10 cellular contexts compared by ENCODE assay signal in genomic region chr7:51121945-51122425, GRCh38.
DNase-seq lines count a peak whose midpoint lies in the region; ATAC-seq and TF ChIP-seq lines count a peak whose summit lies in the region.
"Had no signal": no experiment of that assay in that cellular context is flagged by ENCODE, and none has a peak within 500 bp of the region (broad histone marks: within the 10 kb centered on the region; RNA-seq: fewer than 3 reads in every experiment).

No MANE protein-coding gene starts in this region.

- DNase-seq in SK-N-SH (no peak), SHP77 (lab: John Stamatoyannopoulos, UW) (peak; percentile 36 to 82), psoas muscle (no peak), ecto neural progenitor cell (ENCODE audit: low spot score) (no peak)
- no peak for DNase-seq in effector CD4-positive, alpha-beta T cell

- H3K9me2 ChIP-seq in SK-N-SH: no peaks in the 10 kb centered on the region

- no peaks in the 10 kb centered on the region for H3K4me1 ChIP-seq in SK-N-SH (ENCODE audit: control insufficient read depth in 1 of 2, insufficient read depth in 2 of 2, low read depth in 1 of 2, low read length in 1 of 2)
- peaks cover 0 to 16% (median 0%) of the 10 kb centered on the region in 3 donors for H3K4me1 ChIP-seq in gastroesophageal sphincter
- H3K4me1 ChIP-seq in psoas muscle: peaks cover 13% of the 10 kb centered on the region

- peak overlapping the region; percentile 46 for H3K4me2 ChIP-seq in SK-N-SH

- no peaks in the 10 kb centered on the region for H3K36me3 ChIP-seq in SK-N-SH (replicated peaks in 1 of 2; ENCODE audit: control insufficient read depth in 1 of 2, insufficient read depth in 2 of 2, low read length in 1 of 2)
- H3K36me3 ChIP-seq in gastroesophageal sphincter: no peaks in the 10 kb centered on the region
- H3K36me3 ChIP-seq in psoas muscle (ENCODE audit: insufficient read depth in 1 of 2, low read depth in 1 of 2): no peaks in the 10 kb centered on the region

- 12% methylated on average over 8 of the region's 8 CpGs for WGBS in SK-N-SH (ENCODE audit: low lambda C conversion rate)
- 9 to 27% methylated on average over 3 to 7 of the region's 8 CpGs for WGBS in gastroesophageal sphincter (ENCODE audit: low coverage in 1 of 2), 2 donors
- WGBS in psoas muscle, 3 donors: 32 to 41% (median 37%) methylated on average over 8 of the region's 8 CpGs

- no peak for TF ChIP-seq CTCF in SK-N-SH (IDR thresholded peaks at IDR 0.05)
- no peak for TF ChIP-seq CTCF in gastroesophageal sphincter (IDR thresholded peaks at IDR 0.05)
- TF ChIP-seq CTCF in psoas muscle (IDR thresholded peaks at IDR 0.05): no peak

- TF ChIP-seq RAD21 in SK-N-SH (IDR thresholded peaks at IDR 0.05; ENCODE audit: low read length): no peak

- peaks cover 7% of the 10 kb centered on the region for H3F3A ChIP-seq in SK-N-SH (replicated peaks; ENCODE audit: insufficient read depth)

- intact Hi-C loops in psoas muscle (cut with DNase I): loop anchor here in 1 of 2 donors (10.0 kb wide), 1 partner anchor 327 kb away; no protein-coding TSS in a partner anchor

- no peaks in the 10 kb centered on the region for H3K79me2 ChIP-seq in SK-N-SH (ENCODE audit: insufficient read depth)

- TF ChIP-seq EP300 in SK-N-SH (IDR thresholded peaks at IDR 0.05; ENCODE audit: borderline replicate concordance in 1 of 2, low read depth in 1 of 2, low read length in 1 of 2) (no peak), gastroesophageal sphincter (IDR thresholded peaks at IDR 0.05) (no peak)

- H3K27ac ChIP-seq in SK-N-SH (ENCODE audit: low read depth in 2 of 2, low read length in 1 of 2): no peak overlapping the region
- H3K27ac ChIP-seq in gastroesophageal sphincter: peak overlapping the region in 1 of 4 donors; percentile 14
- peak overlapping the region; percentile 36 for H3K27ac ChIP-seq in psoas muscle
- H3K27ac ChIP-seq: RWPE1 had no signal

- no peak for TF ChIP-seq POLR2A in gastroesophageal sphincter (IDR thresholded peaks at IDR 0.05)

- H3K9ac ChIP-seq in SK-N-SH: no peak overlapping the region

- CTCF ChIA-PET in SK-N-SH (lab: Yijun Ruan, JAX): interaction anchor here (0.6 to 1.1 kb wide), 2 partner anchors 21 to 246 kb away, joined by 3 read pairs; no protein-coding TSS in a partner anchor

- H3K4me3 ChIP-seq in SK-N-SH (ENCODE audit: low read depth in 2 of 2, low read length in 1 of 2) (peak overlapping the region in 1 of 2 experiments; percentile 13; a peak in 1 of 4 replicates), gastroesophageal sphincter (no peak overlapping the region), psoas muscle (no peak overlapping the region)

- H2AFZ ChIP-seq in SK-N-SH (ENCODE audit: low read depth): 0 out of 2 replicates have a peak overlapping the region, but pooled peaks have one; percentile 38

- H4K20me1 ChIP-seq in SK-N-SH (ENCODE audit: insufficient read depth): no peaks in the 10 kb centered on the region

- H3K27me3 ChIP-seq in SK-N-SH (ENCODE audit: insufficient read depth) (peaks cover 13% of the 10 kb centered on the region; the same call in 1 of the 2 replicates), gastroesophageal sphincter (no peaks in the 10 kb centered on the region), psoas muscle (ENCODE audit: insufficient read depth in 3 of 3, low read length in 2 of 3) (no peaks in the 10 kb centered on the region)

- no peaks in the 10 kb centered on the region for H3K9me3 ChIP-seq in SK-N-SH
- no peaks in the 10 kb centered on the region for H3K9me3 ChIP-seq in gastroesophageal sphincter
- no peaks in the 10 kb centered on the region for H3K9me3 ChIP-seq in psoas muscle

- ATAC-seq in SK-N-SH treated with all-trans-retinoic acid at 6 μM for 48 hours (no peak), gastroesophageal sphincter (peak; percentile 31), psoas muscle (peak in 1 of 4 donors; percentile 21), GM19035 (IDR thresholded peaks at IDR 0.05; ENCODE audit: unreplicated experiment) (no peak)
- ATAC-seq: stimulated activated memory B cell treated with anti-CD40 and anti-IgM and Interleukin-4, amounts not matched to agents 10 μg/mL and 1 μg/mL and 100 μg/mL, for 72 hours had no signal

- POLR2A ChIA-PET in SK-N-SH (lab: Yijun Ruan, JAX): no interaction called here

TF ChIP-seq in SK-N-SH, 30 proteins besides CTCF, POLR2A, EP300 and RAD21:
- no peak for TF ChIP-seq YY1 (IDR thresholded peaks at IDR 0.05; ENCODE audit: low read depth)
- TF ChIP-seq EZH2phosphoT487 (IDR thresholded peaks at IDR 0.05; ENCODE audit: borderline replicate concordance, low read depth): no peak
- TF ChIP-seq RCOR1 (IDR thresholded peaks at IDR 0.05; ENCODE audit: low read length): no peak
- no peak for TF ChIP-seq POLR2AphosphoS5 (IDR thresholded peaks at IDR 0.05; ENCODE audit: low read depth, low read length)
- TF ChIP-seq REST (IDR thresholded peaks at IDR 0.05; ENCODE audit: low read depth, low read length): no peak
- no peak for TF ChIP-seq TAF1 (IDR thresholded peaks at IDR 0.05; ENCODE audit: borderline replicate concordance, low read depth, low read length)

TF ChIP-seq in SK-N-SH treated with all-trans-retinoic acid at 6 μM for 48 hours, 23 proteins besides CTCF, POLR2A, EP300 and RAD21 (continues in another document):
- TF ChIP-seq, protein P1, sequence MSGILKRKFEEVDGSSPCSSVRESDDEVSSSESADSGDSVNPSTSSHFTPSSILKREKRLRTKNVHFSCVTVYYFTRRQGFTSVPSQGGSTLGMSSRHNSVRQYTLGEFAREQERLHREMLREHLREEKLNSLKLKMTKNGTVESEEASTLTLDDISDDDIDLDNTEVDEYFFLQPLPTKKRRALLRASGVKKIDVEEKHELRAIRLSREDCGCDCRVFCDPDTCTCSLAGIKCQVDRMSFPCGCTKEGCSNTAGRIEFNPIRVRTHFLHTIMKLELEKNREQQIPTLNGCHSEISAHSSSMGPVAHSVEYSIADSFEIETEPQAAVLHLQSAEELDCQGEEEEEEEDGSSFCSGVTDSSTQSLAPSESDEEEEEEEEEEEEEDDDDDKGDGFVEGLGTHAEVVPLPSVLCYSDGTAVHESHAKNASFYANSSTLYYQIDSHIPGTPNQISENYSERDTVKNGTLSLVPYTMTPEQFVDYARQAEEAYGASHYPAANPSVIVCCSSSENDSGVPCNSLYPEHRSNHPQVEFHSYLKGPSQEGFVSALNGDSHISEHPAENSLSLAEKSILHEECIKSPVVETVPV (CRISPR knock-in tag; IDR thresholded peaks at IDR 0.05): no peak
- no peak for TF ChIP-seq ESRRG (CRISPR knock-in tag; IDR thresholded peaks at IDR 0.05)
- TF ChIP-seq BACH2 (CRISPR knock-in tag; IDR thresholded peaks at IDR 0.05; ENCODE audit: borderline replicate concordance): no peak
- TF ChIP-seq POU6F1 (CRISPR knock-in tag; IDR thresholded peaks at IDR 0.05; ENCODE audit: borderline replicate concordance, low read depth): no peak
- no peak for TF ChIP-seq RARB (CRISPR knock-in tag; IDR thresholded peaks at IDR 0.05)
- TF ChIP-seq ISL1 (CRISPR knock-in tag; IDR thresholded peaks at IDR 0.05): no peak
- TF ChIP-seq TCF4 (CRISPR knock-in tag; IDR thresholded peaks at IDR 0.05; ENCODE audit: borderline replicate concordance): no peak
- TF ChIP-seq GLIS3 (CRISPR knock-in tag; IDR thresholded peaks at IDR 0.05): no peak
- TF ChIP-seq, protein P2, sequence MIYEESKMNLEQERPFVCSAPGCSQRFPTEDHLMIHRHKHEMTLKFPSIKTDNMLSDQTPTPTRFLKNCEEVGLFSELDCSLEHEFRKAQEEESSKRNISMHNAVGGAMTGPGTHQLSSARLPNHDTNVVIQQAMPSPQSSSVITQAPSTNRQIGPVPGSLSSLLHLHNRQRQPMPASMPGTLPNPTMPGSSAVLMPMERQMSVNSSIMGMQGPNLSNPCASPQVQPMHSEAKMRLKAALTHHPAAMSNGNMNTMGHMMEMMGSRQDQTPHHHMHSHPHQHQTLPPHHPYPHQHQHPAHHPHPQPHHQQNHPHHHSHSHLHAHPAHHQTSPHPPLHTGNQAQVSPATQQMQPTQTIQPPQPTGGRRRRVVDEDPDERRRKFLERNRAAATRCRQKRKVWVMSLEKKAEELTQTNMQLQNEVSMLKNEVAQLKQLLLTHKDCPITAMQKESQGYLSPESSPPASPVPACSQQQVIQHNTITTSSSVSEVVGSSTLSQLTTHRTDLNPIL (CRISPR knock-in tag; IDR thresholded peaks at IDR 0.05; ENCODE audit: low read depth): no peak
- no peak for TF ChIP-seq OSR1 (CRISPR knock-in tag; IDR thresholded peaks at IDR 0.05)
- TF ChIP-seq TOX (CRISPR knock-in tag; IDR thresholded peaks at IDR 0.05; ENCODE audit: borderline replicate concordance): no peak
- TF ChIP-seq, protein P3, sequence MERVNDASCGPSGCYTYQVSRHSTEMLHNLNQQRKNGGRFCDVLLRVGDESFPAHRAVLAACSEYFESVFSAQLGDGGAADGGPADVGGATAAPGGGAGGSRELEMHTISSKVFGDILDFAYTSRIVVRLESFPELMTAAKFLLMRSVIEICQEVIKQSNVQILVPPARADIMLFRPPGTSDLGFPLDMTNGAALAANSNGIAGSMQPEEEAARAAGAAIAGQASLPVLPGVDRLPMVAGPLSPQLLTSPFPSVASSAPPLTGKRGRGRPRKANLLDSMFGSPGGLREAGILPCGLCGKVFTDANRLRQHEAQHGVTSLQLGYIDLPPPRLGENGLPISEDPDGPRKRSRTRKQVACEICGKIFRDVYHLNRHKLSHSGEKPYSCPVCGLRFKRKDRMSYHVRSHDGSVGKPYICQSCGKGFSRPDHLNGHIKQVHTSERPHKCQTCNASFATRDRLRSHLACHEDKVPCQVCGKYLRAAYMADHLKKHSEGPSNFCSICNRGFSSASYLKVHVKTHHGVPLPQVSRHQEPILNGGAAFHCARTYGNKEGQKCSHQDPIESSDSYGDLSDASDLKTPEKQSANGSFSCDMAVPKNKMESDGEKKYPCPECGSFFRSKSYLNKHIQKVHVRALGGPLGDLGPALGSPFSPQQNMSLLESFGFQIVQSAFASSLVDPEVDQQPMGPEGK (CRISPR knock-in tag; IDR thresholded peaks at IDR 0.05; ENCODE audit: borderline replicate concordance): no peak
- TF ChIP-seq ZNF70 (CRISPR knock-in tag; IDR thresholded peaks at IDR 0.05): no peak
- no peak for TF ChIP-seq ZC3H10 (CRISPR knock-in tag; IDR thresholded peaks at IDR 0.05)
- no peak for TF ChIP-seq CSDC2 (CRISPR knock-in tag; IDR thresholded peaks at IDR 0.05)
- no peak for TF ChIP-seq ZFP3 (CRISPR knock-in tag; IDR thresholded peaks at IDR 0.05)

Comparison
In these comparisons a context has a peak if more than half of its experiments do, and no peak if none do; other contexts are left out.
1. DNase-seq: peak in SHP77 (2 of 2); none in SK-N-SH (single experiment), psoas muscle (0 of 2), effector CD4-positive, alpha-beta T cell (single experiment) and ecto neural progenitor cell (single experiment).